ENCODE assay signal across 1 cellular context in genomic region chr19:48491793-48492123, GRCh38.
TF ChIP-seq lines count a peak whose summit lies in the region.

No MANE protein-coding gene starts in this region.

TF ChIP-seq in SK-N-SH, 30 proteins besides CTCF, POLR2A, EP300 and RAD21:
- TF ChIP-seq IRF3 (IDR thresholded peaks at IDR 0.05; ENCODE audit: low read depth, low read length) (no peak), RXRA (IDR thresholded peaks at IDR 0.05; ENCODE audit: borderline replicate concordance, low read depth) (no peak), SMC3 (IDR thresholded peaks at IDR 0.05; ENCODE audit: low read depth, low read length) (no peak), YY1 (IDR thresholded peaks at IDR 0.05; ENCODE audit: low read depth) (no peak), ZBTB33 (IDR thresholded peaks at IDR 0.05; ENCODE audit: borderline replicate concordance, low read depth) (no peak), MEF2A (IDR thresholded peaks at IDR 0.05; ENCODE audit: borderline replicate concordance, low read depth) (no peak)
